In the genomic region with DNA sequence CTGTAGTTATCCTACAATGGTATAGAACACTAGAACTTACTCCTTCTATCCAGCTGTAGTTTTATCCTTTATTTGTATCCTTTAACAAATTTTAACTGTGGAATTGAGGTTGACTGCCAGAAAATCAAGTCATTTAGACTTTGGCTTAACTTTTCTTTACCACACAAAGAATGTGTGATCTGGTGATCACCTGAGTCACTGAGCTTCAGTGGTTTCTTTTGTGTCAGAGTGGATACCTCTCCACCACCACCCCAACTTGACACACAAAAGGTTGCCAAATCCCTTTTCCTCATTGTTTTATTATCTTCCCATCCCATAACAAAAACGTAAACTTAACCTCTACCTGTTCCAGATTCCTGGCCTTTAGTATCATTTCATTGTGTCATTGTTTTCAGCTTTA, we compare ENCODE assay signal across 15 cellular contexts. TPM values are rescaled to one million over a fixed set of nuclear protein-coding genes. Genes with fewer than 3 reads are reported as not detected.
DNase-seq lines count a peak whose midpoint lies in the region; ATAC-seq and TF ChIP-seq lines count a peak whose summit lies in the region.
"Had no signal": no experiment of that assay in that cellular context is flagged by ENCODE, and none has a peak within 500 bp of the region (broad histone marks: within the 10 kb centered on the region; RNA-seq: fewer than 3 reads in every experiment).

No MANE protein-coding gene starts in this region.

- H3K79me2 ChIP-seq in DOHH2 (ENCODE audit: control insufficient read depth, low read length): peaks cover 100% of the 10 kb centered on the region
- H3K79me2 ChIP-seq in Karpas-422 (ENCODE audit: low read length): peaks cover 100% of the 10 kb centered on the region

- H3F3A ChIP-seq in DOHH2 (ENCODE audit: control insufficient read depth, insufficient read depth): peaks cover 23% of the 10 kb centered on the region; the same call in 1 of the 2 replicates

- no peaks in the 10 kb centered on the region for H3K9me3 Mint-ChIP-seq in activated naive CD8-positive, alpha-beta T cell treated with anti-CD3 and anti-CD28 coated beads, Interleukin-2, amount 10 ng/mL, durations not matched to agents 7 days and 5 days
- no peaks in the 10 kb centered on the region for H3K9me3 Mint-ChIP-seq in CD14-positive monocyte
- H3K9me3 Mint-ChIP-seq: dendritic cell treated with granulocyte-macrophage colony-stimulating factor and Interleukin-4, amounts not matched to agents 40 ng/mL and 50 ng/mL, for 4 days; T-helper 2 cell treated with Interferon-gamma antibody and Interleukin-4, amounts not matched to agents 5 μg/mL and 100 μg/mL, for 36 hours had no signal

- H3K9me3 ChIP-seq in DOHH2 (ENCODE audit: control insufficient read depth, insufficient read depth, low read length) (no peaks in the 10 kb centered on the region), Karpas-422 (ENCODE audit: low read length) (no peaks in the 10 kb centered on the region)
- H3K9me3 ChIP-seq: Caco-2 had no signal

- H3K9ac ChIP-seq in Karpas-422 (ENCODE audit: low read length): no peak overlapping the region
- H3K9ac ChIP-seq: KMS-11 had no signal

- H3K27me3 ChIP-seq in DOHH2 (ENCODE audit: control insufficient read depth, low read length) (no peaks in the 10 kb centered on the region), Karpas-422 (ENCODE audit: low read length) (no peaks in the 10 kb centered on the region)

- POLR2A ChIA-PET in activated naive CD8-positive, alpha-beta T cell treated with anti-CD3 and anti-CD28 coated beads, Interleukin-2, amount 10 ng/mL, durations not matched to agents 7 days and 5 days (lab: Charles Lee): interaction anchor here (0.9 kb wide), 1 partner anchor 13 kb away, joined by 4 read pairs; no protein-coding TSS in a partner anchor

- peaks cover 25% of the 10 kb centered on the region for H3K36me3 Mint-ChIP-seq in activated naive CD8-positive, alpha-beta T cell treated with anti-CD3 and anti-CD28 coated beads, Interleukin-2, amount 10 ng/mL, durations not matched to agents 7 days and 5 days
- H3K36me3 Mint-ChIP-seq in CD14-positive monocyte: peaks cover 27 to 42% of the 10 kb centered on the region in 2 donors

- TF ChIP-seq CTCF in DOHH2 (IDR thresholded peaks at IDR 0.05; ENCODE audit: low read depth, low read length, poor library complexity, severe bottlenecking) (no peak), CD14-positive monocyte (IDR thresholded peaks at IDR 0.05) (no peak)

- H3K4me1 ChIP-seq in DOHH2 (ENCODE audit: control insufficient read depth, low read length) (peaks cover 97% of the 10 kb centered on the region), Karpas-422 (ENCODE audit: low read length) (peaks cover 95% of the 10 kb centered on the region)

- H3K4me3 ChIP-seq in DOHH2 (ENCODE audit: low read length): 0 out of 2 replicates have a peak overlapping the region, but pooled peaks have one; percentile 22
- no peak overlapping the region for H3K4me3 ChIP-seq in Karpas-422 (ENCODE audit: low read length)

- H3K27ac Mint-ChIP-seq in activated naive CD8-positive, alpha-beta T cell treated with anti-CD3 and anti-CD28 coated beads, Interleukin-2, amount 10 ng/mL, durations not matched to agents 7 days and 5 days: peak overlapping the region; percentile 39
- H3K27ac Mint-ChIP-seq in CD14-positive monocyte: no peak overlapping the region
- H3K27ac Mint-ChIP-seq: T-helper 2 cell treated with Interferon-gamma antibody and Interleukin-4, amounts not matched to agents 5 μg/mL and 100 μg/mL, for 36 hours had no signal

- no peak overlapping the region for H3K27ac ChIP-seq in DOHH2 (ENCODE audit: low read depth, low read length)
- peak overlapping the region; percentile 72; the same call in 1 of the 2 replicates for H3K27ac ChIP-seq in Karpas-422 (ENCODE audit: low read length)

- intact Hi-C loops in CD14-positive monocyte (cut with micrococcal nuclease): loop anchor here in 1 of 2 donors (10.0 kb wide), 1 partner anchor 85 kb away; a partner anchor contains a TSS

- H3K9me2 ChIP-seq in DOHH2 (replicated peaks; ENCODE audit: control insufficient read depth, low read length): no peaks in the 10 kb centered on the region
- no peaks in the 10 kb centered on the region for H3K9me2 ChIP-seq in Karpas-422 (replicated peaks; ENCODE audit: insufficient read depth, low read length)

- DNase-seq in Karpas-422: peak; percentile 35
- no peak for DNase-seq in activated naive CD8-positive, alpha-beta T cell treated with anti-CD3 and anti-CD28 coated beads, Interleukin-2, amount 10 ng/mL, durations not matched to agents 7 days and 5 days
- DNase-seq in kidney tubule cell (ENCODE audit: low spot score): peak; percentile 78
- DNase-seq in NCI-H1417 (lab: John Stamatoyannopoulos, UW): no peak
- no peak for DNase-seq in CD14-positive monocyte (ENCODE audit: low spot score)
- DNase-seq in islet precursor cell: no peak
- DNase-seq: activated CD4-positive, alpha-beta T cell treated with anti-CD3 and anti-CD28 coated beads, Interleukin-2, amount 50 U/mL, for 4 hours; Caco-2; NCI-H187; NCI-H69; RPMI8226 had no signal

- peak overlapping the region; percentile 31 for H3K4me3 Mint-ChIP-seq in activated naive CD8-positive, alpha-beta T cell treated with anti-CD3 and anti-CD28 coated beads, Interleukin-2, amount 10 ng/mL, durations not matched to agents 7 days and 5 days
- H3K4me3 Mint-ChIP-seq in CD14-positive monocyte: no peak overlapping the region
- H3K4me3 Mint-ChIP-seq: dendritic cell treated with granulocyte-macrophage colony-stimulating factor and Interleukin-4, amounts not matched to agents 40 ng/mL and 50 ng/mL, for 4 days; T-helper 2 cell treated with Interferon-gamma antibody and Interleukin-4, amounts not matched to agents 5 μg/mL and 100 μg/mL, for 36 hours had no signal

- H3K4me2 ChIP-seq in DOHH2 (ENCODE audit: low read length) (peak overlapping the region; percentile 92), Karpas-422 (ENCODE audit: low read depth, low read length, poor library complexity, severe bottlenecking) (peak overlapping the region; percentile 90)

- H4K20me1 ChIP-seq in DOHH2 (ENCODE audit: control insufficient read depth, insufficient read depth, low read depth, low read length): peaks cover 53% of the 10 kb centered on the region
- peaks cover 42% of the 10 kb centered on the region for H4K20me1 ChIP-seq in Karpas-422 (ENCODE audit: insufficient read depth, low read depth, low read length)

- H3K4me1 Mint-ChIP-seq in activated naive CD8-positive, alpha-beta T cell treated with anti-CD3 and anti-CD28 coated beads, Interleukin-2, amount 10 ng/mL, durations not matched to agents 7 days and 5 days: peaks cover 68% of the 10 kb centered on the region
- peaks cover 72% of the 10 kb centered on the region for H3K4me1 Mint-ChIP-seq in CD14-positive monocyte

- H2AFZ ChIP-seq in Karpas-422 (ENCODE audit: low read length): no peak overlapping the region

- H3K36me3 ChIP-seq in DOHH2 (ENCODE audit: control insufficient read depth, low read length): peaks cover 54% of the 10 kb centered on the region
- 0 out of 2 replicates have a peak, but pooled peaks cover 4% of the 10 kb centered on the region for H3K36me3 ChIP-seq in Karpas-422 (ENCODE audit: insufficient read depth, low read length)

- ATAC-seq in activated naive CD8-positive, alpha-beta T cell treated with anti-CD3 and anti-CD28 coated beads, Interleukin-2, amount 10 ng/mL, durations not matched to agents 7 days and 5 days (ENCODE audit: low read depth): no peak

- H3K27me3 Mint-ChIP-seq in activated naive CD8-positive, alpha-beta T cell treated with anti-CD3 and anti-CD28 coated beads, Interleukin-2, amount 10 ng/mL, durations not matched to agents 7 days and 5 days: no peaks in the 10 kb centered on the region
- peaks cover 0 to 2% (median 2%) of the 10 kb centered on the region in 3 donors for H3K27me3 Mint-ChIP-seq in CD14-positive monocyte (ENCODE audit: low read depth in 3 of 3)
- H3K27me3 Mint-ChIP-seq: dendritic cell treated with granulocyte-macrophage colony-stimulating factor and Interleukin-4, amounts not matched to agents 40 ng/mL and 50 ng/mL, for 4 days had no signal

RNA-seq across cellular contexts. Expression of a gene that starts 5.5 kb away (rescaled TPM):
- total RNA-seq in Karpas-422 (2014; rRNA removed; shearing (Covaris generic); ENCODE audit: low replicate concordance): 27.0 and 31.0 TPM in 2 replicates
- 10 to 100 TPM; 82.7 to 86.6 TPM for total RNA-seq in activated naive CD8-positive, alpha-beta T cell treated with anti-CD3 and anti-CD28 coated beads, Interleukin-2, amount 10 ng/mL, durations not matched to agents 7 days and 5 days
- polyA plus RNA-seq in CD14-positive monocyte: 10 to 100 TPM; 13.7 to 14.2 TPM

Comparison
In these comparisons a context has a peak if more than half of its experiments do, and no peak if none do; other contexts are left out.
1. DNase-seq: peak in Karpas-422 (single experiment) and kidney tubule cell (single experiment); none in activated naive CD8-positive, alpha-beta T cell treated with anti-CD3 and anti-CD28 coated beads, Interleukin-2, amount 10 ng/mL, durations not matched to agents 7 days and 5 days (single experiment), NCI-H1417 (0 of 3), CD14-positive monocyte (single experiment) and islet precursor cell (single experiment).